1 cellular context compared by ENCODE assay signal in the genomic region with DNA sequence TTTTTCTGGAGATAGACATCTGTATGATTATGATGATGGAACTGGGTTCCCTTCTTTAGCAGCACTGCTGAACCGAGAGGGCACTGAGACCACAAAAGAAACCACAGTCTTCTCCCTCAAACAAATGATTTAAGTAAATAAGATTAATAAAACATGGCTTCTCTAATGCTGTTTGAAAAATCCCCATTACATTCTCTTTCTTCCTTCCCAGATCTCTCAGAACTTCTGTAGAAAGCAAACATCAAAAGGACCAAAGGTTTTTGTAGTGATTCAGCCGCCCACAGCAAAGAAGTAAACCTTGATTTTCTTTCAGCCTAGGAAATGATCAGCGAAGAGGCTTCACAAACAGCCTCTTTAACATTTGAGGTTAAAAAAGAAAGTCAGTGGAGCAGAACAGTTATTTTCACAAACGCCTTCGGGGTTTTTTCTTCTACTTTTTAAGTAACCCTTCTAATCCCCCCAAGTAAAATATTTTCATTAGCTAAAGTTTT.
TF ChIP-seq lines count a peak whose summit lies in the region.

No MANE protein-coding gene starts in this region.

TF ChIP-seq in GM12878, 131 proteins besides CTCF, POLR2A, EP300 and RAD21 (continued from another document):
- TF ChIP-seq, protein P1, sequence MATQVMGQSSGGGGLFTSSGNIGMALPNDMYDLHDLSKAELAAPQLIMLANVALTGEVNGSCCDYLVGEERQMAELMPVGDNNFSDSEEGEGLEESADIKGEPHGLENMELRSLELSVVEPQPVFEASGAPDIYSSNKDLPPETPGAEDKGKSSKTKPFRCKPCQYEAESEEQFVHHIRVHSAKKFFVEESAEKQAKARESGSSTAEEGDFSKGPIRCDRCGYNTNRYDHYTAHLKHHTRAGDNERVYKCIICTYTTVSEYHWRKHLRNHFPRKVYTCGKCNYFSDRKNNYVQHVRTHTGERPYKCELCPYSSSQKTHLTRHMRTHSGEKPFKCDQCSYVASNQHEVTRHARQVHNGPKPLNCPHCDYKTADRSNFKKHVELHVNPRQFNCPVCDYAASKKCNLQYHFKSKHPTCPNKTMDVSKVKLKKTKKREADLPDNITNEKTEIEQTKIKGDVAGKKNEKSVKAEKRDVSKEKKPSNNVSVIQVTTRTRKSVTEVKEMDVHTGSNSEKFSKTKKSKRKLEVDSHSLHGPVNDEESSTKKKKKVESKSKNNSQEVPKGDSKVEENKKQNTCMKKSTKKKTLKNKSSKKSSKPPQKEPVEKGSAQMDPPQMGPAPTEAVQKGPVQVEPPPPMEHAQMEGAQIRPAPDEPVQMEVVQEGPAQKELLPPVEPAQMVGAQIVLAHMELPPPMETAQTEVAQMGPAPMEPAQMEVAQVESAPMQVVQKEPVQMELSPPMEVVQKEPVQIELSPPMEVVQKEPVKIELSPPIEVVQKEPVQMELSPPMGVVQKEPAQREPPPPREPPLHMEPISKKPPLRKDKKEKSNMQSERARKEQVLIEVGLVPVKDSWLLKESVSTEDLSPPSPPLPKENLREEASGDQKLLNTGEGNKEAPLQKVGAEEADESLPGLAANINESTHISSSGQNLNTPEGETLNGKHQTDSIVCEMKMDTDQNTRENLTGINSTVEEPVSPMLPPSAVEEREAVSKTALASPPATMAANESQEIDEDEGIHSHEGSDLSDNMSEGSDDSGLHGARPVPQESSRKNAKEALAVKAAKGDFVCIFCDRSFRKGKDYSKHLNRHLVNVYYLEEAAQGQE (IDR thresholded peaks at IDR 0.05; ENCODE audit: low read depth, low read length) = no peak
- no peak for TF ChIP-seq DPF2 (IDR thresholded peaks at IDR 0.05)
- 0 out of 2 replicates have a peak, but pooled peaks have one; percentile 18 for TF ChIP-seq BCL11A (IDR thresholded peaks at IDR 0.05; ENCODE audit: low read depth, low read length)
- TF ChIP-seq, protein P2, sequence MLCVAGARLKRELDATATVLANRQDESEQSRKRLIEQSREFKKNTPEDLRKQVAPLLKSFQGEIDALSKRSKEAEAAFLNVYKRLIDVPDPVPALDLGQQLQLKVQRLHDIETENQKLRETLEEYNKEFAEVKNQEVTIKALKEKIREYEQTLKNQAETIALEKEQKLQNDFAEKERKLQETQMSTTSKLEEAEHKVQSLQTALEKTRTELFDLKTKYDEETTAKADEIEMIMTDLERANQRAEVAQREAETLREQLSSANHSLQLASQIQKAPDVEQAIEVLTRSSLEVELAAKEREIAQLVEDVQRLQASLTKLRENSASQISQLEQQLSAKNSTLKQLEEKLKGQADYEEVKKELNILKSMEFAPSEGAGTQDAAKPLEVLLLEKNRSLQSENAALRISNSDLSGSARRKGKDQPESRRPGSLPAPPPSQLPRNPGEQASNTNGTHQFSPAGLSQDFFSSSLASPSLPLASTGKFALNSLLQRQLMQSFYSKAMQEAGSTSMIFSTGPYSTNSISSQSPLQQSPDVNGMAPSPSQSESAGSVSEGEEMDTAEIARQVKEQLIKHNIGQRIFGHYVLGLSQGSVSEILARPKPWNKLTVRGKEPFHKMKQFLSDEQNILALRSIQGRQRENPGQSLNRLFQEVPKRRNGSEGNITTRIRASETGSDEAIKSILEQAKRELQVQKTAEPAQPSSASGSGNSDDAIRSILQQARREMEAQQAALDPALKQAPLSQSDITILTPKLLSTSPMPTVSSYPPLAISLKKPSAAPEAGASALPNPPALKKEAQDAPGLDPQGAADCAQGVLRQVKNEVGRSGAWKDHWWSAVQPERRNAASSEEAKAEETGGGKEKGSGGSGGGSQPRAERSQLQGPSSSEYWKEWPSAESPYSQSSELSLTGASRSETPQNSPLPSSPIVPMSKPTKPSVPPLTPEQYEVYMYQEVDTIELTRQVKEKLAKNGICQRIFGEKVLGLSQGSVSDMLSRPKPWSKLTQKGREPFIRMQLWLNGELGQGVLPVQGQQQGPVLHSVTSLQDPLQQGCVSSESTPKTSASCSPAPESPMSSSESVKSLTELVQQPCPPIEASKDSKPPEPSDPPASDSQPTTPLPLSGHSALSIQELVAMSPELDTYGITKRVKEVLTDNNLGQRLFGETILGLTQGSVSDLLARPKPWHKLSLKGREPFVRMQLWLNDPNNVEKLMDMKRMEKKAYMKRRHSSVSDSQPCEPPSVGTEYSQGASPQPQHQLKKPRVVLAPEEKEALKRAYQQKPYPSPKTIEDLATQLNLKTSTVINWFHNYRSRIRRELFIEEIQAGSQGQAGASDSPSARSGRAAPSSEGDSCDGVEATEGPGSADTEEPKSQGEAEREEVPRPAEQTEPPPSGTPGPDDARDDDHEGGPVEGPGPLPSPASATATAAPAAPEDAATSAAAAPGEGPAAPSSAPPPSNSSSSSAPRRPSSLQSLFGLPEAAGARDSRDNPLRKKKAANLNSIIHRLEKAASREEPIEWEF (IDR thresholded peaks at IDR 0.05; ENCODE audit: insufficient replicate concordance, low read depth, low read length) = peak; percentile 63
- TF ChIP-seq HCFC1 (IDR thresholded peaks at IDR 0.05; ENCODE audit: low read length) = no peak
- no peak for TF ChIP-seq ZBED1 (IDR thresholded peaks at IDR 0.05; ENCODE audit: borderline replicate concordance)
- 0 out of 2 replicates have a peak, but pooled peaks have one; percentile 24 for TF ChIP-seq GABPA (IDR thresholded peaks at IDR 0.05; ENCODE audit: low read depth)
- peak; percentile 76 for TF ChIP-seq MTA2 (IDR thresholded peaks at IDR 0.05; ENCODE audit: low read depth)
- TF ChIP-seq, protein P3, sequence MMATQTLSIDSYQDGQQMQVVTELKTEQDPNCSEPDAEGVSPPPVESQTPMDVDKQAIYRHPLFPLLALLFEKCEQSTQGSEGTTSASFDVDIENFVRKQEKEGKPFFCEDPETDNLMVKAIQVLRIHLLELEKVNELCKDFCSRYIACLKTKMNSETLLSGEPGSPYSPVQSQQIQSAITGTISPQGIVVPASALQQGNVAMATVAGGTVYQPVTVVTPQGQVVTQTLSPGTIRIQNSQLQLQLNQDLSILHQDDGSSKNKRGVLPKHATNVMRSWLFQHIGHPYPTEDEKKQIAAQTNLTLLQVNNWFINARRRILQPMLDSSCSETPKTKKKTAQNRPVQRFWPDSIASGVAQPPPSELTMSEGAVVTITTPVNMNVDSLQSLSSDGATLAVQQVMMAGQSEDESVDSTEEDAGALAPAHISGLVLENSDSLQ (IDR thresholded peaks at IDR 0.05) = no peak
- TF ChIP-seq, protein P4, sequence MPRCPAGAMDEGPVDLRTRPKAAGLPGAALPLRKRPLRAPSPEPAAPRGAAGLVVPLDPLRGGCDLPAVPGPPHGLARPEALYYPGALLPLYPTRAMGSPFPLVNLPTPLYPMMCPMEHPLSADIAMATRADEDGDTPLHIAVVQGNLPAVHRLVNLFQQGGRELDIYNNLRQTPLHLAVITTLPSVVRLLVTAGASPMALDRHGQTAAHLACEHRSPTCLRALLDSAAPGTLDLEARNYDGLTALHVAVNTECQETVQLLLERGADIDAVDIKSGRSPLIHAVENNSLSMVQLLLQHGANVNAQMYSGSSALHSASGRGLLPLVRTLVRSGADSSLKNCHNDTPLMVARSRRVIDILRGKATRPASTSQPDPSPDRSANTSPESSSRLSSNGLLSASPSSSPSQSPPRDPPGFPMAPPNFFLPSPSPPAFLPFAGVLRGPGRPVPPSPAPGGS (IDR thresholded peaks at IDR 0.05; ENCODE audit: borderline replicate concordance, insufficient read depth, low read depth, low read length, poor library complexity, severe bottlenecking) = no peak
- TF ChIP-seq BHLHE40 (IDR thresholded peaks at IDR 0.05; ENCODE audit: borderline replicate concordance in 1 of 2, low read depth in 2 of 2, low read length in 1 of 2) = no peak
- TF ChIP-seq IRF4 (IDR thresholded peaks at IDR 0.05; ENCODE audit: low read depth, low read length) = no peak
- peak; percentile 33 for TF ChIP-seq JUNB (IDR thresholded peaks at IDR 0.05)
- peak; percentile 94 for TF ChIP-seq RUNX3 (IDR thresholded peaks at IDR 0.05; ENCODE audit: low read length)
- TF ChIP-seq NR2C1 (IDR thresholded peaks at IDR 0.05) = no peak
- 0 out of 2 replicates have a peak, but pooled peaks have one; percentile 11 for TF ChIP-seq MEF2A (IDR thresholded peaks at IDR 0.05; ENCODE audit: insufficient read depth, low read depth, low read length)
- TF ChIP-seq TCF12 (IDR thresholded peaks at IDR 0.05; ENCODE audit: low read depth, low read length) = no peak
- TF ChIP-seq, protein P5, sequence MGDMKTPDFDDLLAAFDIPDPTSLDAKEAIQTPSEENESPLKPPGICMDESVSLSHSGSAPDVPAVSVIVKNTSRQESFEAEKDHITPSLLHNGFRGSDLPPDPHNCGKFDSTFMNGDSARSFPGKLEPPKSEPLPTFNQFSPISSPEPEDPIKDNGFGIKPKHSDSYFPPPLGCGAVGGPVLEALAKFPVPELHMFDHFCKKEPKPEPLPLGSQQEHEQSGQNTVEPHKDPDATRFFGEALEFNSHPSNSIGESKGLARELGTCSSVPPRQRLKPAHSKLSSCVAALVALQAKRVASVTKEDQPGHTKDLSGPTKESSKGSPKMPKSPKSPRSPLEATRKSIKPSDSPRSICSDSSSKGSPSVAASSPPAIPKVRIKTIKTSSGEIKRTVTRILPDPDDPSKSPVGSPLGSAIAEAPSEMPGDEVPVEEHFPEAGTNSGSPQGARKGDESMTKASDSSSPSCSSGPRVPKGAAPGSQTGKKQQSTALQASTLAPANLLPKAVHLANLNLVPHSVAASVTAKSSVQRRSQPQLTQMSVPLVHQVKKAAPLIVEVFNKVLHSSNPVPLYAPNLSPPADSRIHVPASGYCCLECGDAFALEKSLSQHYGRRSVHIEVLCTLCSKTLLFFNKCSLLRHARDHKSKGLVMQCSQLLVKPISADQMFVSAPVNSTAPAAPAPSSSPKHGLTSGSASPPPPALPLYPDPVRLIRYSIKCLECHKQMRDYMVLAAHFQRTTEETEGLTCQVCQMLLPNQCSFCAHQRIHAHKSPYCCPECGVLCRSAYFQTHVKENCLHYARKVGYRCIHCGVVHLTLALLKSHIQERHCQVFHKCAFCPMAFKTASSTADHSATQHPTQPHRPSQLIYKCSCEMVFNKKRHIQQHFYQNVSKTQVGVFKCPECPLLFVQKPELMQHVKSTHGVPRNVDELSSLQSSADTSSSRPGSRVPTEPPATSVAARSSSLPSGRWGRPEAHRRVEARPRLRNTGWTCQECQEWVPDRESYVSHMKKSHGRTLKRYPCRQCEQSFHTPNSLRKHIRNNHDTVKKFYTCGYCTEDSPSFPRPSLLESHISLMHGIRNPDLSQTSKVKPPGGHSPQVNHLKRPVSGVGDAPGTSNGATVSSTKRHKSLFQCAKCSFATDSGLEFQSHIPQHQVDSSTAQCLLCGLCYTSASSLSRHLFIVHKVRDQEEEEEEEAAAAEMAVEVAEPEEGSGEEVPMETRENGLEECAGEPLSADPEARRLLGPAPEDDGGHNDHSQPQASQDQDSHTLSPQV (IDR thresholded peaks at IDR 0.05) = no peak
TF ChIP-seq in GM12878: peak in this region for 24.
